ENCODE assay signal across 19 cellular contexts in the genomic region with DNA sequence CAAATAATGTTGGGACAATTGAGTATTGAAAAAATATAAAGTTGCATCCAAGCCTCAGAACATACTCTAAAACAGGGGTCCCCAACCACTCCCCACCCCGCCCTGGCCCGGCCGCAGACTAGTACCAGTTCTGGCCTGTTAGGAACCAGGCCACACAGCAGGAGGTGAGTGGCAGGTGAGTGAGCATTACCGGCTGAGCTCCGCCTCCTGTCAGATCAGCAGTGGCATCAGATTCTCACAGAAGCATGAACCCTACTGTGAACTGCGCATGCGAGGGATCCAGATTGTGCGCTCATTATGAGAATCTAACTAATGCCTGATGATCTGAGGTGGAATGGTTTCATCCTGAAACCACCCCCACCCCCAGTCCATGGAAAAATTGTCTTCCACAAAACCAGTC. TPM values are rescaled to one million over a fixed set of nuclear protein-coding genes. Genes with fewer than 3 reads are reported as not detected.
A peak's percentile ranks its signal among the peaks of the same experiment; 100 is the strongest.
DNase-seq lines count a peak whose midpoint lies in the region; ATAC-seq, FAIRE-seq and TF ChIP-seq lines count a peak whose summit lies in the region.
"Had no signal": no experiment of that assay in that cellular context is flagged by ENCODE, and none has a peak within 500 bp of the region (broad histone marks: within the 10 kb centered on the region; RNA-seq: fewer than 3 reads in every experiment).

No MANE protein-coding gene starts in this region.

- H3K9ac ChIP-seq in K562 (ENCODE audit: insufficient read depth in 1 of 2, low read depth in 2 of 2, low read length in 2 of 2), result no peak overlapping the region

- H3K9me1 ChIP-seq in K562 (ENCODE audit: control insufficient read depth, insufficient read depth, low read length), result no peaks in the 10 kb centered on the region

- H2AFZ ChIP-seq in K562 (ENCODE audit: low read depth, low read length), result no peak overlapping the region

- POLR2A ChIA-PET in K562 (lab: Yijun Ruan, JAX), result interaction anchor here (0.6 kb wide), 1 partner anchor 156 kb away, joined by 3 read pairs; no protein-coding TSS in a partner anchor

- peaks cover 23% of the 10 kb centered on the region for H3K79me2 ChIP-seq in K562 (ENCODE audit: control insufficient read depth, insufficient read depth, low read length)

- no peak for FAIRE-seq in K562 (lab: Jason Lieb, UNC)
- FAIRE-seq in pancreas (lab: Jason Lieb, UNC), result no peak
- FAIRE-seq: GM12892, H1 had no signal

- TF ChIP-seq RAD21 in K562 (CRISPR knock-in tag; conservative IDR thresholded peaks at IDR 0.05 in 1 of 2, IDR thresholded peaks at IDR 0.05 in 1 of 2), result no peak

- H3K36me3 ChIP-seq in K562 (ENCODE audit: control insufficient read depth, insufficient read depth, low read length) (no peaks in the 10 kb centered on the region), pancreas (no peaks in the 10 kb centered on the region)
- H3K36me3 ChIP-seq: suprapubic skin, vagina had no signal

- DNase-seq in NCI-H510A treated with DMSO at 0.1 percent for 48 hours (lab: John Stamatoyannopoulos, UW) (peak; percentile 60), NCI-H510A (lab: John Stamatoyannopoulos, UW) (no peak), NCI-H146 (lab: John Stamatoyannopoulos, UW) (peak; percentile 80), K562 (ENCODE audit: extremely low read depth in 1 of 4, low spot score in 3 of 4) (no peak), pancreas (no peak), caudate nucleus (lab: John Stamatoyannopoulos, UW) (no peak)
- no peak for DNase-seq in stimulated activated CD4-positive, alpha-beta T cell treated with anti-CD3 and anti-CD28 coated beads, Interleukin-2, amount 100 ng/mL, for 24 hours
- DNase-seq: activated CD4-positive, CD25-positive, alpha-beta regulatory T cell; activated CD8-positive, alpha-beta T cell treated with anti-CD3 and anti-CD28 coated beads, Interleukin-2, amount 10 ng/mL, durations not matched to agents 7 days and 5 days; dermis blood vessel endothelial cell; foreskin melanocyte; NCI-H1930; NCI-H82 had no signal

- no peak for TF ChIP-seq EP300 in K562 (IDR thresholded peaks at IDR 0.05; ENCODE audit: low read length)

- H3K27me3 ChIP-seq in K562 (ENCODE audit: control insufficient read depth in 2 of 2, insufficient read depth in 2 of 2, low read length in 2 of 2) (0 out of 5 replicates have a peak, but pooled peaks cover 0 to 4% of the 10 kb centered on the region in 2 experiments), pancreas (no peaks in the 10 kb centered on the region)
- H3K27me3 ChIP-seq: suprapubic skin, vagina had no signal

- no peak overlapping the region for H3K27ac ChIP-seq in K562 (ENCODE audit: extremely low read depth, low read depth, low read length)
- H3K27ac ChIP-seq in pancreas, result no peak overlapping the region
- no peak overlapping the region for H3K27ac ChIP-seq in caudate nucleus (ENCODE audit: low read depth, low read length)
- H3K27ac ChIP-seq: SK-N-MC, suprapubic skin, vagina had no signal

- ATAC-seq in K562, result no peak
- peak; percentile 21 to 38 (median 36) for ATAC-seq in pancreas
- no peak for ATAC-seq in HG03095 (IDR thresholded peaks at IDR 0.05; ENCODE audit: unreplicated experiment)
- ATAC-seq: activated CD8-positive, alpha-beta T cell treated with anti-CD3 and anti-CD28 coated beads, Interleukin-2, amount 10 ng/mL, durations not matched to agents 7 days and 5 days had no signal

- peaks cover 26% of the 10 kb centered on the region for H4K20me1 ChIP-seq in K562 (replicated peaks; ENCODE audit: control insufficient read depth, insufficient read depth, low read length)

- CTCF ChIA-PET in K562 (lab: Yijun Ruan, JAX; ENCODE audit: low intra/inter-chr PET ratio), result no interaction called here

- in situ Hi-C loops in K562 (cut with MboI), result no loop called here

- no TSS peak for BruUV-seq in K562 (replicated peaks; lab: Mats Ljungman, UMichigan)

- H3K4me3 ChIP-seq in K562 (no peak overlapping the region), pancreas (no peak overlapping the region)
- H3K4me3 ChIP-seq: SK-N-MC, suprapubic skin, vagina had no signal

- WGBS in K562 (ENCODE audit: insufficient coverage, low coverage, missing lambda C conversion rate), result 44% methylated on average over 8 of the region's 8 CpGs
- 52 to 69% methylated on average over 8 of the region's 8 CpGs for WGBS in pancreas, 2 donors

- TF ChIP-seq CTCF in K562 (IDR thresholded peaks at IDR 0.05 in 2 of 3, conservative IDR thresholded peaks at IDR 0.05 in 1 of 3; ENCODE audit: insufficient read depth in 2 of 3, low read depth in 1 of 3, low read length in 3 of 3), result no peak
- no peak for TF ChIP-seq CTCF in pancreas (IDR thresholded peaks at IDR 0.05)

- no peaks in the 10 kb centered on the region for H3K9me3 ChIP-seq in K562 (replicated peaks; ENCODE audit: control insufficient read depth, insufficient read depth, low read depth, low read length)
- H3K9me3 ChIP-seq in pancreas, result no peaks in the 10 kb centered on the region
- H3K9me3 ChIP-seq: suprapubic skin, vagina had no signal

- TF ChIP-seq POLR2A in K562 (conservative IDR thresholded peaks at IDR 0.05), result no peak

- intact Hi-C loops in K562 (cut with micrococcal nuclease) (no loop called here), pancreas (cut with DNase I) (no loop called here)

- no peak overlapping the region for H3K4me2 ChIP-seq in K562 (ENCODE audit: insufficient read depth, low read length)

- no peaks in the 10 kb centered on the region; a peak in 3 of 5 replicates for H3K4me1 ChIP-seq in K562 (replicated peaks in 1 of 2; ENCODE audit: control insufficient read depth in 2 of 2, insufficient read depth in 2 of 2, low read length in 2 of 2)
- H3K4me1 ChIP-seq in pancreas, result peaks cover 0 to 13% (median 13%) of the 10 kb centered on the region in 3 donors
- H3K4me1 ChIP-seq: suprapubic skin had no signal

TF ChIP-seq in K562, 482 proteins besides CTCF, POLR2A, EP300 and RAD21:
- TF ChIP-seq GABPB1 (CRISPR knock-in tag; IDR thresholded peaks at IDR 0.05) (no peak), NRF1 (conservative IDR thresholded peaks at IDR 0.05 in 1 of 2, IDR thresholded peaks at IDR 0.05 in 1 of 2) (peak; percentile 77 to 80), MEIS2 (IDR thresholded peaks at IDR 0.05; ENCODE audit: partially characterized antibody) (peak; percentile 18)
- TF ChIP-seq, protein P1, sequence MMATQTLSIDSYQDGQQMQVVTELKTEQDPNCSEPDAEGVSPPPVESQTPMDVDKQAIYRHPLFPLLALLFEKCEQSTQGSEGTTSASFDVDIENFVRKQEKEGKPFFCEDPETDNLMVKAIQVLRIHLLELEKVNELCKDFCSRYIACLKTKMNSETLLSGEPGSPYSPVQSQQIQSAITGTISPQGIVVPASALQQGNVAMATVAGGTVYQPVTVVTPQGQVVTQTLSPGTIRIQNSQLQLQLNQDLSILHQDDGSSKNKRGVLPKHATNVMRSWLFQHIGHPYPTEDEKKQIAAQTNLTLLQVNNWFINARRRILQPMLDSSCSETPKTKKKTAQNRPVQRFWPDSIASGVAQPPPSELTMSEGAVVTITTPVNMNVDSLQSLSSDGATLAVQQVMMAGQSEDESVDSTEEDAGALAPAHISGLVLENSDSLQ (IDR thresholded peaks at IDR 0.05), result peak; percentile 77

RNA-seq across cellular contexts. Expression of gene HIPK2, which starts 19.4 kb away (rescaled TPM):
- total RNA-seq in K562 (2011; cell fraction: chromatin; rRNA removed; ENCODE audit: low replicate concordance), result 51.9 and 59.2 TPM in 2 replicates
- 15.1 and 17.3 TPM in 2 replicates for total RNA-seq in K562 (2011; cell fraction: nucleolus; rRNA removed)
- 16.6 and 21.8 TPM in 2 replicates for total RNA-seq in K562 (2011; cell fraction: nucleoplasm; rRNA removed)
- total RNA-seq in K562 (2014; rRNA removed) (3.8 and 5.7 TPM in 2 replicates), K562 (2014; rRNA removed; fragmentation: Illumina TruSeq; extraction: Trizol) (5.4 and 5.5 TPM in 2 replicates), K562 (2015; rRNA removed; fragmentation: Illumina TruSeq; extraction: Trizol) (3.9 and 4.4 TPM in 2 replicates), K562 (2021) (17.5 and 19.8 TPM in 2 replicates), pancreas (10 to 100 TPM; 21.4 to 49.0 (median 26.5) TPM)
- polyA plus RNA-seq in K562 (2011; rRNA removed) (8.8 and 10.0 TPM in 2 replicates), K562 (2014; fragmentation: Illumina TruSeq; extraction: Trizol) (9.9 and 10.1 TPM in 2 replicates), K562 (2014; fragmentation: Nextera tagmentation; extraction: Ambion mirVana) (1 to 10 TPM in 1 of 2 experiments, under 1 TPM in 1; 0.69 to 1.6 TPM), K562 (2014; rRNA removed) (5.1 and 5.5 TPM in 2 replicates), pancreas (1 to 10 TPM; 6.7 to 9.8 TPM)
- polyA plus RNA-seq in K562 (2011; cell fraction: cytosol; rRNA removed), result 6.5 and 10.7 TPM in 2 replicates
- 15.6 and 30.0 TPM in 2 replicates for polyA plus RNA-seq in K562 (2011; cell fraction: nucleus; rRNA removed)
- 4.7 and 7.4 TPM in 2 replicates for polyA plus RNA-seq in K562 (2012)
- 31.9 and 34.7 TPM in 2 replicates for polyA minus RNA-seq in K562 (2011; rRNA and poly(A)+ RNA removed)
- 25.2 and 25.9 TPM in 2 replicates for polyA minus RNA-seq in K562 (2011; cell fraction: cytosol; rRNA and poly(A)+ RNA removed)
- 17.0 and 17.8 TPM in 2 replicates for polyA minus RNA-seq in K562 (2011; cell fraction: nucleus; rRNA and poly(A)+ RNA removed)

Comparison
In these comparisons a context has a peak if more than half of its experiments do, and no peak if none do; other contexts are left out.
1. DNase-seq: peak in NCI-H510A treated with DMSO at 0.1 percent for 48 hours (single experiment) and NCI-H146 (single experiment); none in NCI-H510A (single experiment), K562 (0 of 4), pancreas (0 of 6), stimulated activated CD4-positive, alpha-beta T cell treated with anti-CD3 and anti-CD28 coated beads, Interleukin-2, amount 100 ng/mL, for 24 hours (0 of 2) and caudate nucleus (0 of 61).
2. ATAC-seq: peak in pancreas (4 of 4); none in K562 (single experiment) and HG03095 (single experiment).